ENCODE assay signal across 1 cellular context in the genomic region with DNA sequence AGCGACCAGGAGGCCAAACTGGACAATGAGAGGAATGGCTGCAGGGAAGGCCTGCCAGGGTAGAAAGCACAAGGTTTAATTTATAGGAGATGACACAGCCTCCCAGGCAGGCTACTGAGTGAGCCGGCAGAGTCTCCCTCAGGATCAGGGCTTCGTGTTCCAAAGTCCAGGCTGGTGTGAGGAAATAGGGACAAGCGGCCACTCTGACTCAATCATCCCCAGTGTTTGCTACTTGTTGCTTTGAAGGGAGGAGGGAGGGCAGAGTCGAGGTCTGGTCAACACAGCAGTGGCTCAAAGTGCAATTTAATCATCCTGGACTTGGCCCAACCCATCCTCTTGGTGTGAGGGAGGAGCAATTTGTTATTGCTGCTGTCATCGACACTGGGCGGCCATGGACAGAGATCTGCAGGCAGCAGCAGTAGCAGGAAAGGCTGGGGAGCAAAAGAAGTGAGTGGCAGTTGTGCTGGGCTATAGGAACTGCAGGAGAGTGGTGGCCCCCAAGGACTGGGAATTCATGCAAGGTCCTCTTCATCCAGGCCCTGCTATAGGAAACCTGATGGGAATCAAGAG.
TF ChIP-seq lines count a peak whose summit lies in the region.

No MANE protein-coding gene starts in this region.

TF ChIP-seq in K562, 482 proteins besides CTCF, POLR2A, EP300 and RAD21 (continued from another document):
- TF ChIP-seq, protein P1, sequence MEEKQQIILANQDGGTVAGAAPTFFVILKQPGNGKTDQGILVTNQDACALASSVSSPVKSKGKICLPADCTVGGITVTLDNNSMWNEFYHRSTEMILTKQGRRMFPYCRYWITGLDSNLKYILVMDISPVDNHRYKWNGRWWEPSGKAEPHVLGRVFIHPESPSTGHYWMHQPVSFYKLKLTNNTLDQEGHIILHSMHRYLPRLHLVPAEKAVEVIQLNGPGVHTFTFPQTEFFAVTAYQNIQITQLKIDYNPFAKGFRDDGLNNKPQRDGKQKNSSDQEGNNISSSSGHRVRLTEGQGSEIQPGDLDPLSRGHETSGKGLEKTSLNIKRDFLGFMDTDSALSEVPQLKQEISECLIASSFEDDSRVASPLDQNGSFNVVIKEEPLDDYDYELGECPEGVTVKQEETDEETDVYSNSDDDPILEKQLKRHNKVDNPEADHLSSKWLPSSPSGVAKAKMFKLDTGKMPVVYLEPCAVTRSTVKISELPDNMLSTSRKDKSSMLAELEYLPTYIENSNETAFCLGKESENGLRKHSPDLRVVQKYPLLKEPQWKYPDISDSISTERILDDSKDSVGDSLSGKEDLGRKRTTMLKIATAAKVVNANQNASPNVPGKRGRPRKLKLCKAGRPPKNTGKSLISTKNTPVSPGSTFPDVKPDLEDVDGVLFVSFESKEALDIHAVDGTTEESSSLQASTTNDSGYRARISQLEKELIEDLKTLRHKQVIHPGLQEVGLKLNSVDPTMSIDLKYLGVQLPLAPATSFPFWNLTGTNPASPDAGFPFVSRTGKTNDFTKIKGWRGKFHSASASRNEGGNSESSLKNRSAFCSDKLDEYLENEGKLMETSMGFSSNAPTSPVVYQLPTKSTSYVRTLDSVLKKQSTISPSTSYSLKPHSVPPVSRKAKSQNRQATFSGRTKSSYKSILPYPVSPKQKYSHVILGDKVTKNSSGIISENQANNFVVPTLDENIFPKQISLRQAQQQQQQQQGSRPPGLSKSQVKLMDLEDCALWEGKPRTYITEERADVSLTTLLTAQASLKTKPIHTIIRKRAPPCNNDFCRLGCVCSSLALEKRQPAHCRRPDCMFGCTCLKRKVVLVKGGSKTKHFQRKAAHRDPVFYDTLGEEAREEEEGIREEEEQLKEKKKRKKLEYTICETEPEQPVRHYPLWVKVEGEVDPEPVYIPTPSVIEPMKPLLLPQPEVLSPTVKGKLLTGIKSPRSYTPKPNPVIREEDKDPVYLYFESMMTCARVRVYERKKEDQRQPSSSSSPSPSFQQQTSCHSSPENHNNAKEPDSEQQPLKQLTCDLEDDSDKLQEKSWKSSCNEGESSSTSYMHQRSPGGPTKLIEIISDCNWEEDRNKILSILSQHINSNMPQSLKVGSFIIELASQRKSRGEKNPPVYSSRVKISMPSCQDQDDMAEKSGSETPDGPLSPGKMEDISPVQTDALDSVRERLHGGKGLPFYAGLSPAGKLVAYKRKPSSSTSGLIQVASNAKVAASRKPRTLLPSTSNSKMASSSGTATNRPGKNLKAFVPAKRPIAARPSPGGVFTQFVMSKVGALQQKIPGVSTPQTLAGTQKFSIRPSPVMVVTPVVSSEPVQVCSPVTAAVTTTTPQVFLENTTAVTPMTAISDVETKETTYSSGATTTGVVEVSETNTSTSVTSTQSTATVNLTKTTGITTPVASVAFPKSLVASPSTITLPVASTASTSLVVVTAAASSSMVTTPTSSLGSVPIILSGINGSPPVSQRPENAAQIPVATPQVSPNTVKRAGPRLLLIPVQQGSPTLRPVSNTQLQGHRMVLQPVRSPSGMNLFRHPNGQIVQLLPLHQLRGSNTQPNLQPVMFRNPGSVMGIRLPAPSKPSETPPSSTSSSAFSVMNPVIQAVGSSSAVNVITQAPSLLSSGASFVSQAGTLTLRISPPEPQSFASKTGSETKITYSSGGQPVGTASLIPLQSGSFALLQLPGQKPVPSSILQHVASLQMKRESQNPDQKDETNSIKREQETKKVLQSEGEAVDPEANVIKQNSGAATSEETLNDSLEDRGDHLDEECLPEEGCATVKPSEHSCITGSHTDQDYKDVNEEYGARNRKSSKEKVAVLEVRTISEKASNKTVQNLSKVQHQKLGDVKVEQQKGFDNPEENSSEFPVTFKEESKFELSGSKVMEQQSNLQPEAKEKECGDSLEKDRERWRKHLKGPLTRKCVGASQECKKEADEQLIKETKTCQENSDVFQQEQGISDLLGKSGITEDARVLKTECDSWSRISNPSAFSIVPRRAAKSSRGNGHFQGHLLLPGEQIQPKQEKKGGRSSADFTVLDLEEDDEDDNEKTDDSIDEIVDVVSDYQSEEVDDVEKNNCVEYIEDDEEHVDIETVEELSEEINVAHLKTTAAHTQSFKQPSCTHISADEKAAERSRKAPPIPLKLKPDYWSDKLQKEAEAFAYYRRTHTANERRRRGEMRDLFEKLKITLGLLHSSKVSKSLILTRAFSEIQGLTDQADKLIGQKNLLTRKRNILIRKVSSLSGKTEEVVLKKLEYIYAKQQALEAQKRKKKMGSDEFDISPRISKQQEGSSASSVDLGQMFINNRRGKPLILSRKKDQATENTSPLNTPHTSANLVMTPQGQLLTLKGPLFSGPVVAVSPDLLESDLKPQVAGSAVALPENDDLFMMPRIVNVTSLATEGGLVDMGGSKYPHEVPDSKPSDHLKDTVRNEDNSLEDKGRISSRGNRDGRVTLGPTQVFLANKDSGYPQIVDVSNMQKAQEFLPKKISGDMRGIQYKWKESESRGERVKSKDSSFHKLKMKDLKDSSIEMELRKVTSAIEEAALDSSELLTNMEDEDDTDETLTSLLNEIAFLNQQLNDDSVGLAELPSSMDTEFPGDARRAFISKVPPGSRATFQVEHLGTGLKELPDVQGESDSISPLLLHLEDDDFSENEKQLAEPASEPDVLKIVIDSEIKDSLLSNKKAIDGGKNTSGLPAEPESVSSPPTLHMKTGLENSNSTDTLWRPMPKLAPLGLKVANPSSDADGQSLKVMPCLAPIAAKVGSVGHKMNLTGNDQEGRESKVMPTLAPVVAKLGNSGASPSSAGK (IDR thresholded peaks at IDR 0.05), result peak; percentile 55
- TF ChIP-seq ZNF197 (CRISPR knock-in tag; IDR thresholded peaks at IDR 0.05; ENCODE audit: low read depth), result peak; percentile 8; the same call in 1 of the 2 replicates
- no peak for TF ChIP-seq CHD1 (IDR thresholded peaks at IDR 0.05; ENCODE audit: low read length)
- TF ChIP-seq, protein P2, sequence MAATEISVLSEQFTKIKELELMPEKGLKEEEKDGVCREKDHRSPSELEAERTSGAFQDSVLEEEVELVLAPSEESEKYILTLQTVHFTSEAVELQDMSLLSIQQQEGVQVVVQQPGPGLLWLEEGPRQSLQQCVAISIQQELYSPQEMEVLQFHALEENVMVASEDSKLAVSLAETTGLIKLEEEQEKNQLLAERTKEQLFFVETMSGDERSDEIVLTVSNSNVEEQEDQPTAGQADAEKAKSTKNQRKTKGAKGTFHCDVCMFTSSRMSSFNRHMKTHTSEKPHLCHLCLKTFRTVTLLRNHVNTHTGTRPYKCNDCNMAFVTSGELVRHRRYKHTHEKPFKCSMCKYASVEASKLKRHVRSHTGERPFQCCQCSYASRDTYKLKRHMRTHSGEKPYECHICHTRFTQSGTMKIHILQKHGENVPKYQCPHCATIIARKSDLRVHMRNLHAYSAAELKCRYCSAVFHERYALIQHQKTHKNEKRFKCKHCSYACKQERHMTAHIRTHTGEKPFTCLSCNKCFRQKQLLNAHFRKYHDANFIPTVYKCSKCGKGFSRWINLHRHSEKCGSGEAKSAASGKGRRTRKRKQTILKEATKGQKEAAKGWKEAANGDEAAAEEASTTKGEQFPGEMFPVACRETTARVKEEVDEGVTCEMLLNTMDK (IDR thresholded peaks at IDR 0.05; ENCODE audit: borderline replicate concordance, insufficient read depth, low read depth, low read length, poor library complexity, severe bottlenecking), result no peak
- TF ChIP-seq CEBPG (CRISPR knock-in tag; IDR thresholded peaks at IDR 0.05), result no peak
- TF ChIP-seq CEBPG (tag; conservative IDR thresholded peaks at IDR 0.05 in 1 of 2, IDR thresholded peaks at IDR 0.05 in 1 of 2), result peak in 1 of 2 experiments; percentile 76; a peak in 2 of 4 replicates
- no peak for TF ChIP-seq XRCC3 (IDR thresholded peaks at IDR 0.05)
- TF ChIP-seq POLR3A (IDR thresholded peaks at IDR 0.05; ENCODE audit: borderline replicate concordance, extremely low read depth, insufficient read depth, insufficient read length), result no peak
- TF ChIP-seq MEIS2 (IDR thresholded peaks at IDR 0.05; ENCODE audit: partially characterized antibody), result peak; percentile 88
- TF ChIP-seq RNF2 (IDR thresholded peaks at IDR 0.05), result peak; percentile 11; the same call in 1 of the 2 replicates
- TF ChIP-seq GABPB2 (CRISPR knock-in tag; conservative IDR thresholded peaks at IDR 0.05), result no peak
- no peak for TF ChIP-seq ZNF239 (CRISPR knock-in tag; IDR thresholded peaks at IDR 0.05)
TF ChIP-seq in K562: peak in this region for 26.
